In the genomic region with DNA sequence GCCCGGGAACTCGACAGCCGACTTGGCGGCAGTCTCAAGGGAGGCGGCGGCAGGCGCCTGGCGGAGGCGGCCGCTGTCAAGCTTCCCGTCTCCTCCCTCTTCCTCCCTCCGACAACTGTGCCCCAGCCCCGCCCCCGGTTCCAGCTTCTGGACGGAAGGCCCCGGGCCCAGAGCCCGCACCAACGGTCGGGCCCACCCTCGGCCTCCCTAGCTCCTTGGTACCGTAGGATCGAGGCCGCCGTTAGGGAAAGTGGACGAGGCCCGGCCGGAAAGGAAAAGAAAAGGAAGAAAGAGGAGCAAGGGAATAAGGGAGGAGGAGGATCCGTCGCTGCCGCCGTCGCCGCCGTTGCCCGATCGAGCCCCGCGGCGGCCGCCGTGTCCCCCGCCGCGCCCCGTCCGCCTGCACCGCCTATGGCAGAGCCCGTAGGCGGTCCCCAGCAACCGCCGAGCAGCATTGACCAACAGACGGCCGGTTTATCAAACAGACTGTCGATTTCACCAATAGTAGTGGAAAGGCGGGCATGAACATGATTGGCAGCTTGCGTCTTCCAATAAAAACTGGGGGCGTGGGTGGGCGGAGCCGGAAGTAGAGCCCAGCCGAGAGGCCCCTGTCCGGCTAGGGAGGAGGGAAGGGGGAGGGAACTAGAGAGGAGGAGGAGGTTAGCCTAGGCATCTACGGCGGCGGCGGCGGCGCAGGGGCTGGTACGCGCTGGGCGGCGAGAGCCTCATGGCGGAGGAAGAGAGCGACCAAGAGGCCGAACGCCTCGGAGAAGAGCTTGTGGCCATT, we compare ENCODE assay signal across 1 cellular context.
TF ChIP-seq lines count a peak whose summit lies in the region.

A gene with protein sequence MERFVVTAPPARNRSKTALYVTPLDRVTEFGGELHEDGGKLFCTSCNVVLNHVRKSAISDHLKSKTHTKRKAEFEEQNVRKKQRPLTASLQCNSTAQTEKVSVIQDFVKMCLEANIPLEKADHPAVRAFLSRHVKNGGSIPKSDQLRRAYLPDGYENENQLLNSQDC (minus strand): TSS at position 413 of the 787 bp plus-strand sequence. CDS start 3,029 bp downstream, outside the sequence.
A gene (plus strand): TSS at position 663 of the 787 bp plus-strand sequence. CDS start 65 bp downstream, at position 728.

TF ChIP-seq in HepG2, 621 proteins besides CTCF, POLR2A, EP300 and RAD21 (continues in another document):
- TF ChIP-seq, protein P1, sequence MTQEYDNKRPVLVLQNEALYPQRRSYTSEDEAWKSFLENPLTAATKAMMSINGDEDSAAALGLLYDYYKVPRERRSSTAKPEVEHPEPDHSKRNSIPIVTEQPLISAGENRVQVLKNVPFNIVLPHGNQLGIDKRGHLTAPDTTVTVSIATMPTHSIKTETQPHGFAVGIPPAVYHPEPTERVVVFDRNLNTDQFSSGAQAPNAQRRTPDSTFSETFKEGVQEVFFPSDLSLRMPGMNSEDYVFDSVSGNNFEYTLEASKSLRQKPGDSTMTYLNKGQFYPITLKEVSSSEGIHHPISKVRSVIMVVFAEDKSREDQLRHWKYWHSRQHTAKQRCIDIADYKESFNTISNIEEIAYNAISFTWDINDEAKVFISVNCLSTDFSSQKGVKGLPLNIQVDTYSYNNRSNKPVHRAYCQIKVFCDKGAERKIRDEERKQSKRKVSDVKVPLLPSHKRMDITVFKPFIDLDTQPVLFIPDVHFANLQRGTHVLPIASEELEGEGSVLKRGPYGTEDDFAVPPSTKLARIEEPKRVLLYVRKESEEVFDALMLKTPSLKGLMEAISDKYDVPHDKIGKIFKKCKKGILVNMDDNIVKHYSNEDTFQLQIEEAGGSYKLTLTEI (CRISPR knock-in tag; conservative IDR thresholded peaks at IDR 0.05) = no peak
- peak; percentile 70; the same call in 1 of the 2 replicates for TF ChIP-seq YEATS2 (CRISPR knock-in tag; IDR thresholded peaks at IDR 0.05; ENCODE audit: borderline replicate concordance)
- TF ChIP-seq RARA (CRISPR knock-in tag; IDR thresholded peaks at IDR 0.05) = no peak
- no peak for TF ChIP-seq TEAD3 (CRISPR knock-in tag; optimal IDR thresholded peaks at IDR 0.05; ENCODE audit: borderline replicate concordance)
- TF ChIP-seq SRSF4 (IDR thresholded peaks at IDR 0.05; ENCODE audit: low read depth, low read length, poor library complexity, severe bottlenecking) = no peak
- no peak for TF ChIP-seq SATB2 (CRISPR knock-in tag; IDR thresholded peaks at IDR 0.05)
- TF ChIP-seq FOXC1 (CRISPR knock-in tag; IDR thresholded peaks at IDR 0.05; ENCODE audit: borderline replicate concordance) = peak; percentile 65; the same call in 1 of the 2 replicates
- TF ChIP-seq, protein P2, sequence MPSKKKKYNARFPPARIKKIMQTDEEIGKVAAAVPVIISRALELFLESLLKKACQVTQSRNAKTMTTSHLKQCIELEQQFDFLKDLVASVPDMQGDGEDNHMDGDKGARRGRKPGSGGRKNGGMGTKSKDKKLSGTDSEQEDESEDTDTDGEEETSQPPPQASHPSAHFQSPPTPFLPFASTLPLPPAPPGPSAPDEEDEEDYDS (CRISPR knock-in tag; IDR thresholded peaks at IDR 0.05) = peak; percentile 71
- peak; percentile 22; the same call in 1 of the 2 replicates for TF ChIP-seq ZNF143 (CRISPR knock-in tag; IDR thresholded peaks at IDR 0.05)
- no peak for TF ChIP-seq MYNN (CRISPR knock-in tag; IDR thresholded peaks at IDR 0.05; ENCODE audit: low read depth)
- TF ChIP-seq MEIS1 (CRISPR knock-in tag; IDR thresholded peaks at IDR 0.05; ENCODE audit: borderline replicate concordance) = no peak
- TF ChIP-seq, protein P3, sequence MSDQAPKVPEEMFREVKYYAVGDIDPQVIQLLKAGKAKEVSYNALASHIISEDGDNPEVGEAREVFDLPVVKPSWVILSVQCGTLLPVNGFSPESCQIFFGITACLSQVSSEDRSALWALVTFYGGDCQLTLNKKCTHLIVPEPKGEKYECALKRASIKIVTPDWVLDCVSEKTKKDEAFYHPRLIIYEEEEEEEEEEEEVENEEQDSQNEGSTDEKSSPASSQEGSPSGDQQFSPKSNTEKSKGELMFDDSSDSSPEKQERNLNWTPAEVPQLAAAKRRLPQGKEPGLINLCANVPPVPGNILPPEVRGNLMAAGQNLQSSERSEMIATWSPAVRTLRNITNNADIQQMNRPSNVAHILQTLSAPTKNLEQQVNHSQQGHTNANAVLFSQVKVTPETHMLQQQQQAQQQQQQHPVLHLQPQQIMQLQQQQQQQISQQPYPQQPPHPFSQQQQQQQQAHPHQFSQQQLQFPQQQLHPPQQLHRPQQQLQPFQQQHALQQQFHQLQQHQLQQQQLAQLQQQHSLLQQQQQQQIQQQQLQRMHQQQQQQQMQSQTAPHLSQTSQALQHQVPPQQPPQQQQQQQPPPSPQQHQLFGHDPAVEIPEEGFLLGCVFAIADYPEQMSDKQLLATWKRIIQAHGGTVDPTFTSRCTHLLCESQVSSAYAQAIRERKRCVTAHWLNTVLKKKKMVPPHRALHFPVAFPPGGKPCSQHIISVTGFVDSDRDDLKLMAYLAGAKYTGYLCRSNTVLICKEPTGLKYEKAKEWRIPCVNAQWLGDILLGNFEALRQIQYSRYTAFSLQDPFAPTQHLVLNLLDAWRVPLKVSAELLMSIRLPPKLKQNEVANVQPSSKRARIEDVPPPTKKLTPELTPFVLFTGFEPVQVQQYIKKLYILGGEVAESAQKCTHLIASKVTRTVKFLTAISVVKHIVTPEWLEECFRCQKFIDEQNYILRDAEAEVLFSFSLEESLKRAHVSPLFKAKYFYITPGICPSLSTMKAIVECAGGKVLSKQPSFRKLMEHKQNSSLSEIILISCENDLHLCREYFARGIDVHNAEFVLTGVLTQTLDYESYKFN (CRISPR knock-in tag; conservative IDR thresholded peaks at IDR 0.05) = no peak; the same call in none of the 2 replicates
- TF ChIP-seq NR2F1 (CRISPR knock-in tag; IDR thresholded peaks at IDR 0.05) = no peak
- TF ChIP-seq MED8 (CRISPR knock-in tag; IDR thresholded peaks at IDR 0.05; ENCODE audit: insufficient replicate concordance) = no peak
- no peak for TF ChIP-seq MTA1 (CRISPR knock-in tag; IDR thresholded peaks at IDR 0.05; ENCODE audit: borderline replicate concordance)
- TF ChIP-seq IKZF4 (CRISPR knock-in tag; IDR thresholded peaks at IDR 0.05; ENCODE audit: borderline replicate concordance, low read depth, not compliant biosample characterization) = peak; percentile 68
- TF ChIP-seq SYNCRIP (IDR thresholded peaks at IDR 0.05; ENCODE audit: insufficient read depth, low read depth, low read length) = no peak
- no peak for TF ChIP-seq GPN1 (CRISPR knock-in tag; IDR thresholded peaks at IDR 0.05; ENCODE audit: borderline replicate concordance)
- no peak for TF ChIP-seq MEF2D (CRISPR knock-in tag; IDR thresholded peaks at IDR 0.05)
- TF ChIP-seq, protein P4, sequence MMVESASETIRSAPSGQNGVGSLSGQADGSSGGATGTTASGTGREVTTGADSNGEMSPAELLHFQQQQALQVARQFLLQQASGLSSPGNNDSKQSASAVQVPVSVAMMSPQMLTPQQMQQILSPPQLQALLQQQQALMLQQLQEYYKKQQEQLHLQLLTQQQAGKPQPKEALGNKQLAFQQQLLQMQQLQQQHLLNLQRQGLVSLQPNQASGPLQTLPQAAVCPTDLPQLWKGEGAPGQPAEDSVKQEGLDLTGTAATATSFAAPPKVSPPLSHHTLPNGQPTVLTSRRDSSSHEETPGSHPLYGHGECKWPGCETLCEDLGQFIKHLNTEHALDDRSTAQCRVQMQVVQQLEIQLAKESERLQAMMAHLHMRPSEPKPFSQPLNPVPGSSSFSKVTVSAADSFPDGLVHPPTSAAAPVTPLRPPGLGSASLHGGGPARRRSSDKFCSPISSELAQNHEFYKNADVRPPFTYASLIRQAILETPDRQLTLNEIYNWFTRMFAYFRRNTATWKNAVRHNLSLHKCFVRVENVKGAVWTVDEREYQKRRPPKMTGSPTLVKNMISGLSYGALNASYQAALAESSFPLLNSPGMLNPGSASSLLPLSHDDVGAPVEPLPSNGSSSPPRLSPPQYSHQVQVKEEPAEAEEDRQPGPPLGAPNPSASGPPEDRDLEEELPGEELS (CRISPR knock-in tag; IDR thresholded peaks at IDR 0.05) = peak; percentile 57; the same call in 1 of the 2 replicates
- TF ChIP-seq, protein P5, sequence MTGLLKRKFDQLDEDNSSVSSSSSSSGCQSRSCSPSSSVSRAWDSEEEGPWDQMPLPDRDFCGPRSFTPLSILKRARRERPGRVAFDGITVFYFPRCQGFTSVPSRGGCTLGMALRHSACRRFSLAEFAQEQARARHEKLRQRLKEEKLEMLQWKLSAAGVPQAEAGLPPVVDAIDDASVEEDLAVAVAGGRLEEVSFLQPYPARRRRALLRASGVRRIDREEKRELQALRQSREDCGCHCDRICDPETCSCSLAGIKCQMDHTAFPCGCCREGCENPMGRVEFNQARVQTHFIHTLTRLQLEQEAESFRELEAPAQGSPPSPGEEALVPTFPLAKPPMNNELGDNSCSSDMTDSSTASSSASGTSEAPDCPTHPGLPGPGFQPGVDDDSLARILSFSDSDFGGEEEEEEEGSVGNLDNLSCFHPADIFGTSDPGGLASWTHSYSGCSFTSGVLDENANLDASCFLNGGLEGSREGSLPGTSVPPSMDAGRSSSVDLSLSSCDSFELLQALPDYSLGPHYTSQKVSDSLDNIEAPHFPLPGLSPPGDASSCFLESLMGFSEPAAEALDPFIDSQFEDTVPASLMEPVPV (CRISPR knock-in tag; IDR thresholded peaks at IDR 0.05) = peak; percentile 68; the same call in 1 of the 2 replicates
- TF ChIP-seq U2AF2 (IDR thresholded peaks at IDR 0.05; ENCODE audit: low read depth, low read length) = no peak
- no peak for TF ChIP-seq ARHGAP35 (CRISPR knock-in tag; IDR thresholded peaks at IDR 0.05; ENCODE audit: borderline replicate concordance)
- TF ChIP-seq SETDB1 (CRISPR knock-in tag; IDR thresholded peaks at IDR 0.05; ENCODE audit: borderline replicate concordance) = no peak
- TF ChIP-seq, protein P6, sequence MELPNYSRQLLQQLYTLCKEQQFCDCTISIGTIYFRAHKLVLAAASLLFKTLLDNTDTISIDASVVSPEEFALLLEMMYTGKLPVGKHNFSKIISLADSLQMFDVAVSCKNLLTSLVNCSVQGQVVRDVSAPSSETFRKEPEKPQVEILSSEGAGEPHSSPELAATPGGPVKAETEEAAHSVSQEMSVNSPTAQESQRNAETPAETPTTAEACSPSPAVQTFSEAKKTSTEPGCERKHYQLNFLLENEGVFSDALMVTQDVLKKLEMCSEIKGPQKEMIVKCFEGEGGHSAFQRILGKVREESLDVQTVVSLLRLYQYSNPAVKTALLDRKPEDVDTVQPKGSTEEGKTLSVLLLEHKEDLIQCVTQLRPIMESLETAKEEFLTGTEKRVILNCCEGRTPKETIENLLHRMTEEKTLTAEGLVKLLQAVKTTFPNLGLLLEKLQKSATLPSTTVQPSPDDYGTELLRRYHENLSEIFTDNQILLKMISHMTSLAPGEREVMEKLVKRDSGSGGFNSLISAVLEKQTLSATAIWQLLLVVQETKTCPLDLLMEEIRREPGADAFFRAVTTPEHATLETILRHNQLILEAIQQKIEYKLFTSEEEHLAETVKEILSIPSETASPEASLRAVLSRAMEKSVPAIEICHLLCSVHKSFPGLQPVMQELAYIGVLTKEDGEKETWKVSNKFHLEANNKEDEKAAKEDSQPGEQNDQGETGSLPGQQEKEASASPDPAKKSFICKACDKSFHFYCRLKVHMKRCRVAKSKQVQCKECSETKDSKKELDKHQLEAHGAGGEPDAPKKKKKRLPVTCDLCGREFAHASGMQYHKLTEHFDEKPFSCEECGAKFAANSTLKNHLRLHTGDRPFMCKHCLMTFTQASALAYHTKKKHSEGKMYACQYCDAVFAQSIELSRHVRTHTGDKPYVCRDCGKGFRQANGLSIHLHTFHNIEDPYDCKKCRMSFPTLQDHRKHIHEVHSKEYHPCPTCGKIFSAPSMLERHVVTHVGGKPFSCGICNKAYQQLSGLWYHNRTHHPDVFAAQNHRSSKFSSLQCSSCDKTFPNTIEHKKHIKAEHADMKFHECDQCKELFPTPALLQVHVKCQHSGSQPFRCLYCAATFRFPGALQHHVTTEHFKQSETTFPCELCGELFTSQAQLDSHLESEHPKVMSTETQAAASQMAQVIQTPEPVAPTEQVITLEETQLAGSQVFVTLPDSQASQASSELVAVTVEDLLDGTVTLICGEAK (IDR thresholded peaks at IDR 0.05) = peak; percentile 57
- TF ChIP-seq, protein P6 (CRISPR knock-in tag; IDR thresholded peaks at IDR 0.05) = peak; percentile 13; the same call in 1 of the 2 replicates
- no peak for TF ChIP-seq SIX1 (CRISPR knock-in tag; IDR thresholded peaks at IDR 0.05; ENCODE audit: borderline replicate concordance)
